ENCODE assay signal across 38 cellular contexts in the genomic region with DNA sequence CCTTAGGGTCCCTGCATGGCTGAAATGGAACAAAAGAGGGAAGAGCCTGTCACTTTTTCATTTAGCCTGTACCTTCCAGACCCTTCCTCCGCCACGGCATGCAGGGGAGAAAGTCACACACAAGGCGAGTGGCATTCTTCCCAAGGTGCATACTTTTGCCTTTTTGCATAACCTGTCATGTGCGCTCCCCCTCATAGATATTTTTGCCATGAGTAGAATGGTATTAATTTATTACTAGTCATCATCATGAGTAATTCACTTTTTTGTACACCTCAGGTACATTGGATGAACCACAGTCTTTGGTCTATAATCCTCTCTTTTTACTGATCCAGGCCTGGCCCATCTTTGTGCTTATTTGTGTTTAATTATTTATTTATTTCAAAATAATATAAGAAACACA.
"Had no signal": no experiment of that assay in that cellular context is flagged by ENCODE, and none has a peak within 500 bp of the region (broad histone marks: within the 10 kb centered on the region; RNA-seq: fewer than 3 reads in every experiment).

No MANE protein-coding gene starts in this region.

- H3K4me3 Mint-ChIP-seq: activated B cell treated with CpG ODN at 0.5 μM for 24 hours; activated CD4-positive, alpha-beta memory T cell treated with anti-CD3 and anti-CD28 coated beads for 36 hours; activated naive CD8-positive, alpha-beta T cell treated with anti-CD3 and anti-CD28 coated beads for 36 hours; activated T-cell treated with anti-CD3 and anti-CD28 coated beads, Interleukin-2, amount 50 U/mL, for 72 hours; activated T-helper 17 cell treated with anti-CD3 and anti-CD28 coated beads, Interleukin-2, amount 50 U/mL, for 72 hours; central memory CD8-positive, alpha-beta T cell; T-cell had no signal

- H3K9ac ChIP-seq: SK-N-SH had no signal

- H3K4me1 Mint-ChIP-seq: activated B cell treated with CpG ODN at 0.5 μM for 24 hours; activated T-helper 17 cell treated with anti-CD3 and anti-CD28 coated beads, Interleukin-2, amount 50 U/mL, for 72 hours; central memory CD8-positive, alpha-beta T cell; T-cell had no signal

- H3K27ac Mint-ChIP-seq: activated B cell treated with CpG ODN at 0.5 μM for 24 hours; activated CD4-positive, alpha-beta memory T cell treated with anti-CD3 and anti-CD28 coated beads for 36 hours; activated naive CD8-positive, alpha-beta T cell treated with anti-CD3 and anti-CD28 coated beads for 36 hours; activated T-cell treated with anti-CD3 and anti-CD28 coated beads, Interleukin-2, amount 50 U/mL, for 72 hours; activated T-helper 17 cell treated with anti-CD3 and anti-CD28 coated beads, Interleukin-2, amount 50 U/mL, for 72 hours; T-cell had no signal

- H3K27me3 ChIP-seq: brain microvascular endothelial cell, cardiac muscle cell, SJSA1 had no signal

- H3K4me2 ChIP-seq: PC-9, SK-N-SH had no signal

- H3K27ac ChIP-seq: brain microvascular endothelial cell, cardiac muscle cell, PC-9, SJSA1, VCaP had no signal

- ATAC-seq: activated T-cell treated with anti-CD3 and anti-CD28 coated beads, Interleukin-2, amount 50 U/mL, for 72 hours; activated T-helper 17 cell treated with anti-CD3 and anti-CD28 coated beads, Interleukin-2, amount 50 U/mL, for 72 hours; T-cell had no signal

- H3K27me3 Mint-ChIP-seq: activated B cell treated with CpG ODN at 0.5 μM for 24 hours; activated CD4-positive, alpha-beta memory T cell treated with anti-CD3 and anti-CD28 coated beads for 36 hours; activated naive CD8-positive, alpha-beta T cell treated with anti-CD3 and anti-CD28 coated beads for 36 hours; central memory CD8-positive, alpha-beta T cell had no signal

- H2AFZ ChIP-seq: PC-9 had no signal

- H3K9me3 ChIP-seq: SJSA1, SK-N-SH had no signal

- H3K36me3 ChIP-seq: brain microvascular endothelial cell, cardiac muscle cell, SJSA1 had no signal

- H3K36me3 Mint-ChIP-seq: activated CD4-positive, alpha-beta memory T cell treated with anti-CD3 and anti-CD28 coated beads for 36 hours; activated naive CD8-positive, alpha-beta T cell treated with anti-CD3 and anti-CD28 coated beads for 36 hours; T-cell had no signal

- H3K4me3 ChIP-seq: cardiac muscle cell, PC-9, SJSA1 had no signal

- H3K9me3 Mint-ChIP-seq: activated B cell treated with CpG ODN at 0.5 μM for 24 hours; activated CD4-positive, alpha-beta memory T cell treated with anti-CD3 and anti-CD28 coated beads for 36 hours; activated naive CD8-positive, alpha-beta T cell treated with anti-CD3 and anti-CD28 coated beads for 36 hours; central memory CD8-positive, alpha-beta T cell; T-cell had no signal

- DNase-seq: activated B cell treated with CpG ODN at 0.5 μM for 24 hours; activated CD4-positive, alpha-beta memory T cell treated with anti-CD3 and anti-CD28 coated beads for 36 hours; activated CD4-positive, alpha-beta T cell treated with anti-CD3 and anti-CD28 coated beads for 4 hours; activated CD4-positive, alpha-beta T cell treated with anti-CD3 and anti-CD28 coated beads, Interleukin-2, amount 50 U/mL, for 1 hour; activated CD4-positive, CD25-positive, alpha-beta regulatory T cell treated with anti-CD3 and anti-CD28 coated beads, Interleukin-2, amount 50 U/mL, for 72 hours; activated effector memory CD4-positive, alpha-beta T cell treated with anti-CD3 and anti-CD28 coated beads, Interleukin-2, amount 50 U/mL, for 16 hours; activated naive CD4-positive, alpha-beta T cell; activated naive CD4-positive, alpha-beta T cell treated with anti-CD3 and anti-CD28 coated beads, Interleukin-2, amount 50 U/mL, for 16 hours; activated naive CD8-positive, alpha-beta T cell treated with anti-CD3 and anti-CD28 coated beads for 36 hours; activated T-cell treated with anti-CD3 and anti-CD28 coated beads, Interleukin-2, amount 50 U/mL, for 1 hour; activated T-cell treated with anti-CD3 and anti-CD28 coated beads, Interleukin-2, amount 50 U/mL, for 72 hours; amniotic stem cell; aorta; brain microvascular endothelial cell; Kasumi-1; KG1; NCI-H1092 treated with DMSO at 0.1 percent for 48 hours; NCI-H1417; NCI-H146; NCI-H187; NCI-H2029 treated with DMSO at 0.1 percent for 48 hours; NCI-H2107; NCI-H2171; NCI-H510A; NCI-H526; NCI-H748 treated with DMSO at 0.1 percent for 48 hours; NK-92 treated with Interleukin-12 subunit alpha and Interleukin-12 subunit beta, amount 100 ng/mL, for 24 hours; PC-9; SHP77; SK-N-SH; T-cell; T-helper 2 cell; T-helper 9 cell had no signal
